In the genomic region with DNA sequence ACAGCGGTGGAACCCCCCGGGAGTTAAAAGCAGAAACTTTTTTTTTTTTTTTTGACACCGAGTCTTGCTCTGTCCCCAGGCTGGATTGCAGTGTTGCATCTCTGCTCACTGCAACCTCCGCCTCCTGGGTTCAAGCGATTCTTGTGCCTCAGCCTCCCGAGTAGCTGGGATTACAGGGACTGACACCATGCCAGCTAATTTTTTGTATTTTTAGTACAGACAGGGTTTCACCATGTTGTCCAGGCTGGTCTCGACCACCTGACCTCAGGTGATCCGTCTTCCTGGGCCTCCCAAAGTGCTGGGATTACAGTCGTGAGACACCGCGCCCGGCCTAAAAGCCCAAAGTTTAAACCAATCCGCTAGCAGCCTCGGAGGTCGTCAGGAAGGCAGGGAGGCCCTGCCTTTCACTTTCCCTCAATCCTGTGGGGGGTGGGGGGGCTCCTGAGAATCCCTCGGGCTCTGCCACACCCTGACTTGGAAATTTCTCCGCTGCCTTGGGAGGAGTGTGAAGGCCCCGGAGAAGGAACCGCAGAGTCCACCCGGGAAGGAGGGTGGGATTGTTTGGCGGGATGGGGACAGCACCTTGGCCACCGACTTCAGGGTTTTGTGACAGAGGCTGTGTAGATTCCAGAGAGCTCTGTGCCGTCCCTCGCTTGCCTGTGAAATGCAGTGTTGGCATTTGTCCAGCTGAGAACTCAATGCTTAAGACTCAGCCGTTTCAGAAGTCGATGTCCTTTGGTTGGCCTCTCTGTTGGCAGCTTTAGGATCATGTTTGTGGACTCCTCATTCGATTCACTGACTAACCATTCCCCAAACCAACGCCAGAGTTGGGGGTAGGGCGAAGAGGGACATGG, we compare ENCODE assay signal across 8 cellular contexts. TPM values are rescaled to one million over a fixed set of nuclear protein-coding genes. Genes with fewer than 3 reads are reported as not detected.
A peak's percentile ranks its signal among the peaks of the same experiment; 100 is the strongest.
DNase-seq lines count a peak whose midpoint lies in the region; ATAC-seq, FAIRE-seq and TF ChIP-seq lines count a peak whose summit lies in the region.

No MANE protein-coding gene starts in this region.

- no peaks in the 10 kb centered on the region for H3K9me3 ChIP-seq in naive thymus-derived CD4-positive, alpha-beta T cell (ENCODE audit: control insufficient read depth in 2 of 3, low read length in 3 of 3)
- peaks cover 3% of the 10 kb centered on the region for H3K9me3 ChIP-seq in WERI-Rb-1 (ENCODE audit: severe bottlenecking)

- intact Hi-C loops in naive thymus-derived CD4-positive, alpha-beta T cell (cut with micrococcal nuclease), result no loop called here

- H3K36me3 Mint-ChIP-seq in naive thymus-derived CD4-positive, alpha-beta T cell, result no peaks in the 10 kb centered on the region

- H3K27me3 ChIP-seq in naive thymus-derived CD4-positive, alpha-beta T cell (ENCODE audit: control insufficient read depth in 2 of 2, insufficient read depth in 2 of 2, low read length in 2 of 2), result peaks cover 4 to 13% of the 10 kb centered on the region in 2 donors
- H3K27me3 ChIP-seq in WERI-Rb-1 (ENCODE audit: insufficient read depth, low read depth, severe bottlenecking), result no peaks in the 10 kb centered on the region

- FAIRE-seq in HTR-8/SVneo (lab: Jason Lieb, UNC), result no peak

- no peaks in the 10 kb centered on the region for H3K36me3 ChIP-seq in naive thymus-derived CD4-positive, alpha-beta T cell (ENCODE audit: control insufficient read depth in 2 of 3, insufficient read depth in 3 of 3, low read length in 3 of 3)
- H3K36me3 ChIP-seq in WERI-Rb-1, result no peaks in the 10 kb centered on the region

- peaks cover 0 to 11% (median 0%) of the 10 kb centered on the region in 11 donors for H3K9me3 Mint-ChIP-seq in naive thymus-derived CD4-positive, alpha-beta T cell

- DNase-seq in NCI-H226 (peak; percentile 10), epithelial cell of proximal tubule (ENCODE audit: low read depth) (no peak), HTR-8/SVneo (ENCODE audit: insufficient read length, low spot score) (no peak), WERI-Rb-1 (no peak), putamen (ENCODE audit: low spot score) (no peak)
- DNase-seq in naive thymus-derived CD4-positive, alpha-beta T cell, result no peak

- peak overlapping the region in 9 of 10 donors; percentile 52 to 84 (median 74) for H3K4me3 Mint-ChIP-seq in naive thymus-derived CD4-positive, alpha-beta T cell

- no peak for ATAC-seq in naive thymus-derived CD4-positive, alpha-beta T cell
- ATAC-seq in HG03039 (IDR thresholded peaks at IDR 0.05; ENCODE audit: unreplicated experiment), result no peak

- H3K27ac ChIP-seq in C4-2B, result peak overlapping the region; percentile 74
- H3K27ac ChIP-seq in naive thymus-derived CD4-positive, alpha-beta T cell (ENCODE audit: low read depth, low read length), result no peak overlapping the region
- H3K27ac ChIP-seq in WERI-Rb-1, result no peak overlapping the region

- H3K4me1 ChIP-seq in naive thymus-derived CD4-positive, alpha-beta T cell (ENCODE audit: control insufficient read depth in 2 of 2, insufficient read depth in 2 of 2, low read length in 2 of 2), result peaks cover 0 to 4% of the 10 kb centered on the region in 2 donors

- CTCF ChIA-PET in naive thymus-derived CD4-positive, alpha-beta T cell (lab: Charles Lee), result no interaction called here

- POLR2A ChIA-PET in naive thymus-derived CD4-positive, alpha-beta T cell (lab: Charles Lee), result no interaction called here

- H3K27ac Mint-ChIP-seq in naive thymus-derived CD4-positive, alpha-beta T cell, result no peak overlapping the region

- H3K4me1 Mint-ChIP-seq in naive thymus-derived CD4-positive, alpha-beta T cell, result peaks cover 0 to 6% (median 0%) of the 10 kb centered on the region in 7 donors

- H3K27me3 Mint-ChIP-seq in naive thymus-derived CD4-positive, alpha-beta T cell, result peaks cover 33 to 74% (median 66%) of the 10 kb centered on the region in 5 donors

- no peak for TF ChIP-seq CTCF in C4-2B (conservative IDR thresholded peaks at IDR 0.05)
- TF ChIP-seq CTCF in epithelial cell of proximal tubule (conservative IDR thresholded peaks at IDR 0.05; ENCODE audit: low read depth, low read length), result no peak
- TF ChIP-seq CTCF in WERI-Rb-1 (IDR thresholded peaks at IDR 0.05; ENCODE audit: low read depth, low read length), result no peak

- H3K4me3 ChIP-seq in epithelial cell of proximal tubule (ENCODE audit: low read depth, low read length), result peak overlapping the region; percentile 73
- H3K4me3 ChIP-seq in naive thymus-derived CD4-positive, alpha-beta T cell (ENCODE audit: low read length), result no peak overlapping the region
- H3K4me3 ChIP-seq in WERI-Rb-1 (ENCODE audit: low read depth, low read length), result no peak overlapping the region

RNA-seq across cellular contexts. Expression of a gene that starts 1.0 kb away (rescaled TPM):
- total RNA-seq in epithelial cell of proximal tubule, result 18.9 and 38.1 TPM in 2 replicates
- total RNA-seq in naive thymus-derived CD4-positive, alpha-beta T cell, result 1 to 10 TPM in 2 of 5 experiments, under 1 TPM in 1, not detected in 2; 0.82 to 2.3 (median 1.5) TPM
- polyA plus RNA-seq in naive thymus-derived CD4-positive, alpha-beta T cell, result not detected

RNA-seq across cellular contexts. Expression of a gene that starts 51.4 kb away (rescaled TPM):
- 9.1 and 12.9 TPM in 2 replicates for total RNA-seq in epithelial cell of proximal tubule
- total RNA-seq in naive thymus-derived CD4-positive, alpha-beta T cell, result 10 to 100 TPM; 19.6 to 49.1 (median 44.4) TPM
- polyA plus RNA-seq in naive thymus-derived CD4-positive, alpha-beta T cell, result 10 to 100 TPM; 19.6 to 29.6 TPM
